1 cellular context compared by ENCODE assay signal in genomic region chr9:135507104-135508035, GRCh38.
TF ChIP-seq lines count a peak whose summit lies in the region.

No MANE protein-coding gene starts in this region.

TF ChIP-seq in K562, 482 proteins besides CTCF, POLR2A, EP300 and RAD21:
- TF ChIP-seq JUND (IDR thresholded peaks at IDR 0.05; ENCODE audit: borderline replicate concordance, low read depth, low read length) (peak; percentile 17; the same call in 1 of the 2 replicates), JUND (tag; IDR thresholded peaks at IDR 0.05; ENCODE audit: borderline replicate concordance, low read depth, low read length) (no peak), ZNF354B (CRISPR knock-in tag; IDR thresholded peaks at IDR 0.05) (no peak)
TF ChIP-seq in K562: peak in this region for 1.
